ENCODE assay signal across 9 cellular contexts in genomic region chr16:10619271-10619849, GRCh38. TPM values are rescaled to one million over a fixed set of nuclear protein-coding genes. Genes with fewer than 3 reads are reported as not detected.
DNase-seq lines count a peak whose midpoint lies in the region; ATAC-seq and TF ChIP-seq lines count a peak whose summit lies in the region.
"Had no signal": no experiment of that assay in that cellular context is flagged by ENCODE, and none has a peak within 500 bp of the region (broad histone marks: within the 10 kb centered on the region; RNA-seq: fewer than 3 reads in every experiment).

No MANE protein-coding gene starts in this region.

- H3K4me3 ChIP-seq in BE2C (ENCODE audit: low read depth, low read length), result peak overlapping the region; percentile 24
- peak overlapping the region; percentile 9 for H3K4me3 ChIP-seq in endocrine pancreas (ENCODE audit: control insufficient read depth, insufficient read depth, low read length)
- H3K4me3 ChIP-seq in CD4-positive, alpha-beta memory T cell (ENCODE audit: low read length in 2 of 2), result no peak overlapping the region
- H3K4me3 ChIP-seq: SJSA1 had no signal

- H3K4me1 Mint-ChIP-seq in IgD-negative memory B cell, result peaks cover 4 to 5% (median 5%) of the 10 kb centered on the region in 3 donors
- H3K4me1 Mint-ChIP-seq in CD4-positive, alpha-beta memory T cell, result no peaks in the 10 kb centered on the region

- H3K36me3 ChIP-seq in BE2C (no peaks in the 10 kb centered on the region), endocrine pancreas (ENCODE audit: control insufficient read depth, insufficient read depth, low read length) (no peaks in the 10 kb centered on the region)
- H3K36me3 ChIP-seq in CD4-positive, alpha-beta memory T cell (ENCODE audit: insufficient read depth, low read length), result no peaks in the 10 kb centered on the region
- H3K36me3 ChIP-seq: SJSA1 had no signal

- TF ChIP-seq CTCF in BE2C (IDR thresholded peaks at IDR 0.05; ENCODE audit: low read depth, low read length), result no peak

- no peak overlapping the region for H3K27ac Mint-ChIP-seq in IgD-negative memory B cell
- no peak overlapping the region for H3K27ac Mint-ChIP-seq in CD4-positive, alpha-beta memory T cell

- no peaks in the 10 kb centered on the region for H3K9me3 ChIP-seq in BE2C
- no peaks in the 10 kb centered on the region for H3K9me3 ChIP-seq in endocrine pancreas (ENCODE audit: control insufficient read depth, low read length)
- no peaks in the 10 kb centered on the region for H3K9me3 ChIP-seq in CD4-positive, alpha-beta memory T cell (ENCODE audit: control insufficient read depth in 1 of 2, low read length in 2 of 2)
- H3K9me3 ChIP-seq: SJSA1 had no signal

- peaks cover 24% of the 10 kb centered on the region for H3K4me1 ChIP-seq in BE2C
- H3K4me1 ChIP-seq in endocrine pancreas (ENCODE audit: control insufficient read depth, insufficient read depth, low read length), result no peaks in the 10 kb centered on the region
- no peaks in the 10 kb centered on the region for H3K4me1 ChIP-seq in CD4-positive, alpha-beta memory T cell (ENCODE audit: insufficient read depth, low read length)
- H3K4me1 ChIP-seq: SJSA1 had no signal

- peaks cover 22% of the 10 kb centered on the region for H3K27me3 Mint-ChIP-seq in IgD-negative memory B cell
- H3K27me3 Mint-ChIP-seq in CD4-positive, alpha-beta memory T cell, result peaks cover 6 to 24% of the 10 kb centered on the region in 2 donors

- DNase-seq in BE2C (peak; percentile 82), nucleus accumbens (lab: John Stamatoyannopoulos, UW) (peak in 33 of 56 donors; percentile 3 to 68 (median 34))
- DNase-seq in CD4-positive, alpha-beta memory T cell, result no peak

- peak overlapping the region in 3 of 4 donors; percentile 46 to 82 (median 68) for H3K4me3 Mint-ChIP-seq in IgD-negative memory B cell
- H3K4me3 Mint-ChIP-seq in CD4-positive, alpha-beta memory T cell, result no peak overlapping the region

- no peaks in the 10 kb centered on the region for H3K9me3 Mint-ChIP-seq in IgD-negative memory B cell
- H3K9me3 Mint-ChIP-seq in CD4-positive, alpha-beta memory T cell, result peaks cover 0 to 4% (median 0%) of the 10 kb centered on the region in 8 donors

- no peaks in the 10 kb centered on the region for H3K36me3 Mint-ChIP-seq in IgD-negative memory B cell
- no peaks in the 10 kb centered on the region for H3K36me3 Mint-ChIP-seq in CD4-positive, alpha-beta memory T cell

- no peak overlapping the region for H3K27ac ChIP-seq in CD4-positive, alpha-beta memory T cell (ENCODE audit: low read depth, low read length)
- H3K27ac ChIP-seq: SJSA1 had no signal

- POLR2A ChIA-PET in CD4-positive, alpha-beta memory T cell (lab: Charles Lee; ENCODE audit: partially characterized antibody), result no interaction called here

- H3K27me3 ChIP-seq in BE2C, result no peaks in the 10 kb centered on the region
- no peaks in the 10 kb centered on the region for H3K27me3 ChIP-seq in endocrine pancreas (ENCODE audit: control insufficient read depth, insufficient read depth, low read length)
- no peaks in the 10 kb centered on the region for H3K27me3 ChIP-seq in CD4-positive, alpha-beta memory T cell (ENCODE audit: insufficient read depth, low read length)
- H3K27me3 ChIP-seq: SJSA1 had no signal

- ATAC-seq in GM21576 (IDR thresholded peaks at IDR 0.05; ENCODE audit: unreplicated experiment), result no peak
- no peak for ATAC-seq in GM21390 (IDR thresholded peaks at IDR 0.05; ENCODE audit: unreplicated experiment)
- ATAC-seq in GM19463 (IDR thresholded peaks at IDR 0.05; ENCODE audit: unreplicated experiment), result no peak

- intact Hi-C loops in CD4-positive, alpha-beta memory T cell (cut with micrococcal nuclease), result no loop called here

- no peak overlapping the region for H3K9ac ChIP-seq in endocrine pancreas (ENCODE audit: control insufficient read depth, insufficient read depth, low read length)

- CTCF ChIA-PET in CD4-positive, alpha-beta memory T cell (lab: Charles Lee; ENCODE audit: partially characterized antibody), result no interaction called here

RNA-seq across cellular contexts. Expression of gene EMP2, which starts 39.0 kb away (rescaled TPM):
- 1.4 TPM for polyA plus RNA-seq in BE2C (2012; ENCODE audit: insufficient read depth, insufficient read length, low read depth)
- not detected for polyA plus RNA-seq in IgD-negative memory B cell
- total RNA-seq in CD4-positive, alpha-beta memory T cell, result not detected
- not detected for polyA plus RNA-seq in CD4-positive, alpha-beta memory T cell

Comparison
In these comparisons a context has a peak if more than half of its experiments do, and no peak if none do; other contexts are left out.
1. DNase-seq: peak in BE2C (single experiment) and nucleus accumbens (33 of 56); none in CD4-positive, alpha-beta memory T cell (0 of 5).
2. H3K4me3 ChIP-seq: peak in BE2C (single experiment) and endocrine pancreas (single experiment); none in CD4-positive, alpha-beta memory T cell (0 of 2).
3. H3K4me3 Mint-ChIP-seq: peak in IgD-negative memory B cell (3 of 4); none in CD4-positive, alpha-beta memory T cell (0 of 8).